In the genomic region with DNA sequence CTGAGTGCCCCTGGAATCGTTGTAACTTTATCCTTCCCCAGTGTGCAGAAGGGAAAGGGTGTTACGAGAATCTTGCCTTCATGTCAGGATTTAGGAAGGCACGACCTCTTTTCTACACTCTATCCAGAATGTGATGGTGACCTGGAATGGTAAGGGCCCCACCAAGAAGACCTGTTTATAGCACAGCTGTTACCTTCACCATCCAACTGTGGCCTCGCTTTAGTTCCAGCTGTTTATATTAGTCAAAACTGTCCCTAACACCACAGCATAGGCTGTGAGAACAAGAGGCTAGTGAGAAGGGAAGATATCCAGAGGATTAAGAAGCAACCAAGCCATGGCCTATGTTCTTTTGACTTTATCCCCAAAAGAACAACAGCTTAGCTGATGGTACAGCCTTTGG, we compare ENCODE assay signal across 40 cellular contexts. TPM values are rescaled to one million over a fixed set of nuclear protein-coding genes. Genes with fewer than 3 reads are reported as not detected.
"Had no signal": no experiment of that assay in that cellular context is flagged by ENCODE, and none has a peak within 500 bp of the region (broad histone marks: within the 10 kb centered on the region; RNA-seq: fewer than 3 reads in every experiment).

No MANE protein-coding gene starts in this region.

- H3K9me3 ChIP-seq: adrenal gland had no signal

- ATAC-seq: activated CD8-positive, alpha-beta T cell treated with anti-CD3 and anti-CD28 coated beads for 36 hours; activated naive CD4-positive, alpha-beta T cell treated with anti-CD3 and anti-CD28 coated beads, Interleukin-2, amount 50 U/mL, for 72 hours; activated T-cell treated with anti-CD3 and anti-CD28 coated beads, Interleukin-2, amount 50 U/mL, for 4 hours; activated T-cell treated with anti-CD3 and anti-CD28 coated beads, Interleukin-2, amount 50 U/mL, for 72 hours; activated T-helper 17 cell treated with anti-CD3 and anti-CD28 coated beads, Interleukin-2, amount 50 U/mL, for 72 hours had no signal

- H3K27me3 ChIP-seq: adrenal gland, cardiac muscle cell had no signal

- DNase-seq: activated B cell treated with CpG ODN at 0.5 μM for 24 hours; activated CD4-positive, alpha-beta memory T cell treated with anti-CD3 and anti-CD28 coated beads for 36 hours; activated CD4-positive, alpha-beta T cell treated with anti-CD3 and anti-CD28 coated beads for 4 hours; activated CD4-positive, alpha-beta T cell treated with anti-CD3 and anti-CD28 coated beads, Interleukin-2, amount 10 ng/mL, durations not matched to agents 24 days and 14 days; activated CD4-positive, alpha-beta T cell treated with anti-CD3 and anti-CD28 coated beads, Interleukin-2, amount 50 U/mL, for 1 hour; activated CD4-positive, alpha-beta T cell treated with anti-CD3 and anti-CD28 coated beads, Interleukin-2, amount 50 U/mL, for 4 hours; activated CD4-positive, CD25-positive, alpha-beta regulatory T cell treated with anti-CD3 and anti-CD28 coated beads, Interleukin-2, amount 50 U/mL, for 72 hours; activated CD8-positive, alpha-beta memory T cell treated with anti-CD3 and anti-CD28 coated beads, Interleukin-2, amount 50 U/mL, for 4 hours; activated CD8-positive, alpha-beta T cell treated with anti-CD3 and anti-CD28 coated beads for 36 hours; activated effector memory CD4-positive, alpha-beta T cell treated with anti-CD3 and anti-CD28 coated beads, Interleukin-2, amount 50 U/mL, for 16 hours; activated gamma-delta T cell treated with Interleukin-2 at 50 U/mL for 16 hours; activated naive CD4-positive, alpha-beta T cell; activated naive CD4-positive, alpha-beta T cell treated with anti-CD3 and anti-CD28 coated beads for 36 hours; activated naive CD4-positive, alpha-beta T cell treated with anti-CD3 and anti-CD28 coated beads, Interleukin-2, amount 50 U/mL, for 16 hours; activated naive CD8-positive, alpha-beta T cell treated with anti-CD3 and anti-CD28 coated beads for 36 hours; activated T-cell treated with anti-CD3 and anti-CD28 coated beads for 4 hours; activated T-cell treated with anti-CD3 and anti-CD28 coated beads, Interleukin-2, amount 50 U/mL, for 1 hour; activated T-cell treated with anti-CD3 and anti-CD28 coated beads, Interleukin-2, amount 50 U/mL, for 4 hours; activated T-cell treated with anti-CD3 and anti-CD28 coated beads, Interleukin-2, amount 50 U/mL, for 72 hours; adrenal gland; amniotic stem cell; aorta; caudate nucleus; cerebellar nuclear complex; T-helper 1 cell; T-helper 2 cell; T-helper 9 cell; WERI-Rb-1 had no signal

- FAIRE-seq: TTC549 had no signal

- H3K9me3 Mint-ChIP-seq: activated B cell treated with CpG ODN at 0.5 μM for 24 hours; activated CD4-positive, alpha-beta memory T cell treated with anti-CD3 and anti-CD28 coated beads for 36 hours; activated CD4-positive, alpha-beta T cell treated with anti-CD3 and anti-CD28 coated beads, Interleukin-2, amount 10 ng/mL, durations not matched to agents 24 days and 14 days; activated CD8-positive, alpha-beta T cell treated with anti-CD3 and anti-CD28 coated beads for 36 hours; activated naive CD4-positive, alpha-beta T cell treated with anti-CD3 and anti-CD28 coated beads for 36 hours; activated naive CD4-positive, alpha-beta T cell treated with anti-CD3 and anti-CD28 coated beads, Interleukin-2, amount 50 U/mL, for 72 hours; activated naive CD8-positive, alpha-beta T cell treated with anti-CD3 and anti-CD28 coated beads for 36 hours; activated T-cell treated with anti-CD3 and anti-CD28 coated beads, Interleukin-2, amount 50 U/mL, for 4 hours; activated T-cell treated with anti-CD3 and anti-CD28 coated beads, Interleukin-2, amount 50 U/mL, for 72 hours; activated T-helper 1 cell treated with anti-CD3 and anti-CD28 coated beads, Interleukin-12 subunit alpha, Interleukin-12 subunit beta, Interleukin-2, Interleukin-4 antibody, amounts not matched to agents 30 ng/mL and 10 ng/mL and 1 ng/mL, durations not matched to agents 14 hours and 24 hours and 36 hours; activated T-helper 17 cell treated with anti-CD3 and anti-CD28 coated beads, Interleukin-2, amount 50 U/mL, for 72 hours; brain; central memory CD8-positive, alpha-beta T cell; T-helper 1 cell treated with Interleukin-12 subunit alpha and Interleukin-12 subunit beta and Interleukin-4 antibody, amounts not matched to agents 30 μg/mL and 1 μg/mL, for 36 hours; T-helper 2 cell treated with Interferon-gamma antibody and Interleukin-4, amounts not matched to agents 5 μg/mL and 100 μg/mL, for 36 hours had no signal

- H3K4me1 Mint-ChIP-seq: activated B cell treated with CpG ODN at 0.5 μM for 24 hours; activated CD4-positive, alpha-beta T cell treated with anti-CD3 and anti-CD28 coated beads, Interleukin-2, amount 10 ng/mL, durations not matched to agents 24 days and 14 days; activated naive CD8-positive, alpha-beta T cell treated with anti-CD3 and anti-CD28 coated beads for 36 hours; activated T-helper 17 cell treated with anti-CD3 and anti-CD28 coated beads, Interleukin-2, amount 50 U/mL, for 72 hours; central memory CD8-positive, alpha-beta T cell had no signal

- H3K36me3 Mint-ChIP-seq: activated naive CD4-positive, alpha-beta T cell treated with anti-CD3 and anti-CD28 coated beads, Interleukin-2, amount 50 U/mL, for 72 hours had no signal

- H3K27me3 Mint-ChIP-seq: activated B cell treated with CpG ODN at 0.5 μM for 24 hours; activated CD4-positive, alpha-beta memory T cell treated with anti-CD3 and anti-CD28 coated beads for 36 hours; activated CD4-positive, alpha-beta T cell treated with anti-CD3 and anti-CD28 coated beads, Interleukin-2, amount 10 ng/mL, durations not matched to agents 24 days and 14 days; activated CD8-positive, alpha-beta T cell treated with anti-CD3 and anti-CD28 coated beads for 36 hours; activated naive CD8-positive, alpha-beta T cell treated with anti-CD3 and anti-CD28 coated beads for 36 hours; activated T-helper 17 cell treated with anti-CD3 and anti-CD28 coated beads, Interleukin-2, amount 50 U/mL, for 72 hours; brain; central memory CD8-positive, alpha-beta T cell had no signal

- H3K4me1 ChIP-seq: adrenal gland had no signal

- H3K36me3 ChIP-seq: adrenal gland, cardiac muscle cell, WERI-Rb-1 had no signal

- H3K27ac ChIP-seq: adrenal gland, cardiac muscle cell, WERI-Rb-1 had no signal

- H3K27ac Mint-ChIP-seq: activated B cell treated with CpG ODN at 0.5 μM for 24 hours; activated CD4-positive, alpha-beta memory T cell treated with anti-CD3 and anti-CD28 coated beads for 36 hours; activated CD4-positive, alpha-beta T cell treated with anti-CD3 and anti-CD28 coated beads, Interleukin-2, amount 10 ng/mL, durations not matched to agents 24 days and 14 days; activated CD8-positive, alpha-beta T cell treated with anti-CD3 and anti-CD28 coated beads for 36 hours; activated naive CD4-positive, alpha-beta T cell treated with anti-CD3 and anti-CD28 coated beads for 36 hours; activated naive CD4-positive, alpha-beta T cell treated with anti-CD3 and anti-CD28 coated beads, Interleukin-2, amount 50 U/mL, for 72 hours; activated naive CD8-positive, alpha-beta T cell treated with anti-CD3 and anti-CD28 coated beads for 36 hours; activated T-cell treated with anti-CD3 and anti-CD28 coated beads, Interleukin-2, amount 50 U/mL, for 72 hours; activated T-helper 1 cell treated with anti-CD3 and anti-CD28 coated beads, Interleukin-12 subunit alpha, Interleukin-12 subunit beta, Interleukin-2, Interleukin-4 antibody, amounts not matched to agents 30 ng/mL and 10 ng/mL and 1 ng/mL, durations not matched to agents 14 hours and 24 hours and 36 hours; activated T-helper 17 cell treated with anti-CD3 and anti-CD28 coated beads, Interleukin-2, amount 50 U/mL, for 72 hours; T-helper 1 cell treated with Interleukin-12 subunit alpha and Interleukin-12 subunit beta and Interleukin-4 antibody, amounts not matched to agents 30 μg/mL and 1 μg/mL, for 36 hours; T-helper 2 cell treated with Interferon-gamma antibody and Interleukin-4, amounts not matched to agents 5 μg/mL and 100 μg/mL, for 36 hours had no signal

- H3K4me3 ChIP-seq: adrenal gland, cardiac muscle cell had no signal

- H3K4me3 Mint-ChIP-seq: activated B cell treated with CpG ODN at 0.5 μM for 24 hours; activated CD4-positive, alpha-beta memory T cell treated with anti-CD3 and anti-CD28 coated beads for 36 hours; activated CD4-positive, alpha-beta T cell treated with anti-CD3 and anti-CD28 coated beads, Interleukin-2, amount 10 ng/mL, durations not matched to agents 24 days and 14 days; activated CD8-positive, alpha-beta T cell treated with anti-CD3 and anti-CD28 coated beads for 36 hours; activated naive CD4-positive, alpha-beta T cell treated with anti-CD3 and anti-CD28 coated beads for 36 hours; activated naive CD8-positive, alpha-beta T cell treated with anti-CD3 and anti-CD28 coated beads for 36 hours; activated T-cell treated with anti-CD3 and anti-CD28 coated beads, Interleukin-2, amount 50 U/mL, for 4 hours; activated T-cell treated with anti-CD3 and anti-CD28 coated beads, Interleukin-2, amount 50 U/mL, for 72 hours; activated T-helper 1 cell treated with anti-CD3 and anti-CD28 coated beads, Interleukin-12 subunit alpha, Interleukin-12 subunit beta, Interleukin-2, Interleukin-4 antibody, amounts not matched to agents 30 ng/mL and 10 ng/mL and 1 ng/mL, durations not matched to agents 14 hours and 24 hours and 36 hours; activated T-helper 17 cell treated with anti-CD3 and anti-CD28 coated beads, Interleukin-2, amount 50 U/mL, for 72 hours; brain; central memory CD8-positive, alpha-beta T cell; T-helper 1 cell treated with Interleukin-12 subunit alpha and Interleukin-12 subunit beta and Interleukin-4 antibody, amounts not matched to agents 30 μg/mL and 1 μg/mL, for 36 hours; T-helper 2 cell treated with Interferon-gamma antibody and Interleukin-4, amounts not matched to agents 5 μg/mL and 100 μg/mL, for 36 hours had no signal

RNA-seq across cellular contexts. Expression of a gene that starts 28.0 kb away (rescaled TPM):
- total RNA-seq: activated B cell treated with CpG ODN at 0.5 μM for 24 hours; activated CD4-positive, alpha-beta memory T cell treated with anti-CD3 and anti-CD28 coated beads for 36 hours; activated CD4-positive, alpha-beta T cell treated with anti-CD3 and anti-CD28 coated beads, Interleukin-2, amount 10 ng/mL, durations not matched to agents 24 days and 14 days; activated CD8-positive, alpha-beta memory T cell treated with anti-CD3 and anti-CD28 coated beads for 36 hours; activated CD8-positive, alpha-beta T cell treated with anti-CD3 and anti-CD28 coated beads for 36 hours; activated naive CD4-positive, alpha-beta T cell treated with anti-CD3 and anti-CD28 coated beads for 36 hours; activated naive CD4-positive, alpha-beta T cell treated with anti-CD3 and anti-CD28 coated beads, Interleukin-2, amount 50 U/mL, for 72 hours; activated naive CD8-positive, alpha-beta T cell treated with anti-CD3 and anti-CD28 coated beads for 36 hours; activated T-cell treated with anti-CD3 and anti-CD28 coated beads, Interleukin-2, amount 50 U/mL, for 4 hours; activated T-cell treated with anti-CD3 and anti-CD28 coated beads, Interleukin-2, amount 50 U/mL, for 72 hours; activated T-helper 1 cell treated with anti-CD3 and anti-CD28 coated beads, Interleukin-12 subunit alpha, Interleukin-12 subunit beta, Interleukin-2, Interleukin-4 antibody, amounts not matched to agents 30 ng/mL and 10 ng/mL and 1 ng/mL, durations not matched to agents 14 hours and 24 hours and 36 hours; activated T-helper 17 cell treated with anti-CD3 and anti-CD28 coated beads, Interleukin-2, amount 50 U/mL, for 72 hours; adrenal gland; aorta; bronchial epithelial cell; cardiac muscle cell; chondrocyte had no signal
- polyA plus RNA-seq: adrenal gland, aorta, cardiac muscle cell had no signal
